ENCODE assay signal across 12 cellular contexts in the genomic region with DNA sequence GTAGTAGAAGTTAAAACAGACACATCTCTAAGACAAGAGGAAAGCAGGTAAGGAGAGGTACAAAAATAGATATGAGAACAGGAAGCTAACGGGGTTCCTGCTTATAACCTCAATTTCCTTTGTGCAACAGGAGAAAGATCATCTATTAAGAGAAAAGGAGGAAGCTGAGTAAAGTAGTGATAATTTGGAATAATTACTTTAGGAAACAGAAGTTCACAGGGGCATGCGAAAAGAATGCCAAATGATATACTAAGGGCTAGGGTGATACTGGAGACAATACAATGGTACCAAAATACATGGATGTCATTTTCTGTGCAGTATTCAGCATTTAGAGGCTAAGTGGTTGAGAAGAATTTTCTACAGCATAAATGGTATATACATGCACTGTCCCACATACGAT.
DNase-seq lines count a peak whose midpoint lies in the region; ATAC-seq and TF ChIP-seq lines count a peak whose summit lies in the region.
"Had no signal": no experiment of that assay in that cellular context is flagged by ENCODE, and none has a peak within 500 bp of the region (broad histone marks: within the 10 kb centered on the region; RNA-seq: fewer than 3 reads in every experiment).

No MANE protein-coding gene starts in this region.

- H3K4me1 Mint-ChIP-seq in activated naive CD8-positive, alpha-beta T cell (ENCODE audit: low read depth), result peaks cover 77% of the 10 kb centered on the region

- 46 to 54% (median 47%) methylated on average over 3 of the region's 3 CpGs for WGBS in heart left ventricle, 4 donors

- peaks cover 7% of the 10 kb centered on the region for H3K9me3 Mint-ChIP-seq in activated naive CD8-positive, alpha-beta T cell (ENCODE audit: low read depth)

- intact Hi-C loops in heart left ventricle (cut with DNase I), result no loop called here
- intact Hi-C loops in Right ventricle myocardium superior (cut with DNase I), result no loop called here

- H3K4me1 ChIP-seq in heart left ventricle (peaks cover 6 to 81% (median 40%) of the 10 kb centered on the region in 12 donors), subcutaneous abdominal adipose tissue (ENCODE audit: control insufficient read depth in 5 of 5, insufficient read depth in 5 of 5, low read length in 5 of 5) (peaks cover 0 to 31% (median 14%) of the 10 kb centered on the region in 5 donors)
- H3K4me1 ChIP-seq: testis had no signal

- DNase-seq in heart left ventricle (no peak), Right ventricle myocardium superior (no peak), KBM-7 (peak; percentile 81), NCI-H510A (lab: John Stamatoyannopoulos, UW) (no peak)
- DNase-seq: activated CD4-positive, alpha-beta T cell treated with anti-CD3 and anti-CD28 coated beads, Interleukin-2, amount 50 U/mL, for 48 hours; KG1; testis had no signal

- H3K4me3 ChIP-seq in heart left ventricle (peak overlapping the region in 1 of 12 donors; percentile 0), subcutaneous abdominal adipose tissue (ENCODE audit: low read depth in 1 of 5, low read length in 5 of 5) (no peak overlapping the region)
- H3K4me3 ChIP-seq: testis had no signal

- no peak overlapping the region for H3K9ac ChIP-seq in subcutaneous abdominal adipose tissue (ENCODE audit: low read length in 5 of 5)

- H3K36me3 Mint-ChIP-seq in activated naive CD8-positive, alpha-beta T cell, result peaks cover 21% of the 10 kb centered on the region

- ATAC-seq in heart left ventricle, result peak in 2 of 4 donors; percentile 48 to 52
- ATAC-seq in Right ventricle myocardium superior (ENCODE audit: poor library complexity), result no peak
- no peak for ATAC-seq in HG03280 (IDR thresholded peaks at IDR 0.05; ENCODE audit: unreplicated experiment)
- no peak for ATAC-seq in HG03175 (IDR thresholded peaks at IDR 0.05; ENCODE audit: unreplicated experiment)

- no peak for TF ChIP-seq CTCF in heart left ventricle (IDR thresholded peaks at IDR 0.05)

- peak overlapping the region in 7 of 12 donors; percentile 2 to 66 (median 13) for H3K27ac ChIP-seq in heart left ventricle
- H3K27ac ChIP-seq in subcutaneous abdominal adipose tissue (ENCODE audit: low read depth, low read length), result peak overlapping the region; percentile 38
- H3K27ac ChIP-seq: C4-2B, testis had no signal

- peaks cover 0 to 9% (median 0%) of the 10 kb centered on the region in 12 donors for H3K9me3 ChIP-seq in heart left ventricle
- no peaks in the 10 kb centered on the region for H3K9me3 ChIP-seq in subcutaneous abdominal adipose tissue (ENCODE audit: control insufficient read depth in 5 of 5, low read length in 5 of 5)
- H3K9me3 ChIP-seq: testis had no signal

- H3K27me3 ChIP-seq in heart left ventricle (no peaks in the 10 kb centered on the region), subcutaneous abdominal adipose tissue (ENCODE audit: control insufficient read depth in 5 of 5, insufficient read depth in 4 of 5, low read length in 5 of 5) (no peaks in the 10 kb centered on the region)
- H3K27me3 ChIP-seq: testis had no signal

- peak overlapping the region; percentile 85 for H3K27ac Mint-ChIP-seq in activated naive CD8-positive, alpha-beta T cell

- TF ChIP-seq POLR2A in heart left ventricle (IDR thresholded peaks at IDR 0.05), result no peak

- in situ Hi-C loops in KBM-7 (cut with MboI; ENCODE audit: low pct_unique_long_range_greater_than_20kb, low sequenced_read_pairs), result no loop called here

- no peaks in the 10 kb centered on the region for H3K36me3 ChIP-seq in heart left ventricle
- H3K36me3 ChIP-seq in subcutaneous abdominal adipose tissue (ENCODE audit: control insufficient read depth in 5 of 5, insufficient read depth in 5 of 5, low read length in 5 of 5), result no peaks in the 10 kb centered on the region

- H3K4me3 Mint-ChIP-seq in activated naive CD8-positive, alpha-beta T cell, result peak overlapping the region; percentile 69

- no peaks in the 10 kb centered on the region for H3K27me3 Mint-ChIP-seq in activated naive CD8-positive, alpha-beta T cell
